ENCODE assay signal across 9 cellular contexts in genomic region chr14:86462193-86462592, GRCh38.
DNase-seq lines count a peak whose midpoint lies in the region; ATAC-seq and TF ChIP-seq lines count a peak whose summit lies in the region.
"Had no signal": no experiment of that assay in that cellular context is flagged by ENCODE, and none has a peak within 500 bp of the region (broad histone marks: within the 10 kb centered on the region; RNA-seq: fewer than 3 reads in every experiment).

No MANE protein-coding gene starts in this region.

- TF ChIP-seq EP300 in ovary (IDR thresholded peaks at IDR 0.05) = no peak

- CTCF ChIA-PET in BJ (lab: Yijun Ruan, JAX) = interaction anchor here (0.6 to 1.5 kb wide), 2 partner anchors 440 to 587 kb away, joined by 3 to 6 read pairs; no protein-coding TSS in a partner anchor

- intact Hi-C loops in ovary (cut with DNase I) = no loop called here

- TF ChIP-seq CTCF in BJ (IDR thresholded peaks at IDR 0.05; ENCODE audit: insufficient read depth, low read depth, low read length) (peak; percentile 46), HFF-Myc (IDR thresholded peaks at IDR 0.05; ENCODE audit: low read depth, low read length, missing control alignments) (peak; percentile 14), VCaP (conservative IDR thresholded peaks at IDR 0.05) (peak; percentile 72), ovary (IDR thresholded peaks at IDR 0.05) (no peak)

- H3K4me3 ChIP-seq in BJ (ENCODE audit: low read depth, low read length) = no peak overlapping the region
- H3K4me3 ChIP-seq in HFF-Myc (replicated peaks; ENCODE audit: low read depth, low read length) = no peak overlapping the region
- no peak overlapping the region for H3K4me3 ChIP-seq in ovary

- WGBS in ovary, 3 donors = 81 to 88% (median 86%) methylated on average over 1 of the region's 1 CpG

- ATAC-seq in GM21390 (IDR thresholded peaks at IDR 0.05; ENCODE audit: unreplicated experiment) = no peak
- no peak for ATAC-seq in GM18907 (IDR thresholded peaks at IDR 0.05; ENCODE audit: unreplicated experiment)

- H3K36me3 ChIP-seq in BJ (ENCODE audit: control insufficient read depth, insufficient read depth, low read length) (no peaks in the 10 kb centered on the region), ovary (no peaks in the 10 kb centered on the region)

- H3K9me3 ChIP-seq in ovary = no peaks in the 10 kb centered on the region

- no peak for DNase-seq in BJ (ENCODE audit: low read depth)
- DNase-seq in HFF-Myc (ENCODE audit: extremely low read depth, low read depth) = peak; percentile 9
- DNase-seq in iPS-NIHi7 (ENCODE audit: extremely low spot score) = peak; percentile 14
- DNase-seq in NCI-H510A (lab: John Stamatoyannopoulos, UW) = no peak
- no peak for DNase-seq in ovary
- DNase-seq: activated effector memory CD4-positive, alpha-beta T cell treated with anti-CD3 and anti-CD28 coated beads, Interleukin-2, amount 50 U/mL, for 16 hours had no signal

- H3K27ac ChIP-seq in VCaP = no peak overlapping the region
- no peak overlapping the region for H3K27ac ChIP-seq in ovary

- no peaks in the 10 kb centered on the region for H3K4me1 ChIP-seq in ovary (ENCODE audit: insufficient read depth)

- H3K27me3 ChIP-seq in BJ (ENCODE audit: control insufficient read depth, insufficient read depth, low read length) (no peaks in the 10 kb centered on the region), ovary (no peaks in the 10 kb centered on the region)

- no peak for TF ChIP-seq POLR2A in ovary (IDR thresholded peaks at IDR 0.05)

- POLR2A ChIA-PET in BJ (lab: Charles Lee) = no interaction called here

Comparison
In these comparisons a context has a peak if more than half of its experiments do, and no peak if none do; other contexts are left out.
1. DNase-seq: peak in HFF-Myc (single experiment) and iPS-NIHi7 (single experiment); none in BJ (single experiment), NCI-H510A (single experiment) and ovary (0 of 5).
2. CTCF ChIP-seq: peak in BJ (single experiment), HFF-Myc (single experiment) and VCaP (single experiment); none in ovary (0 of 3).